ENCODE assay signal across 31 cellular contexts in the genomic region with DNA sequence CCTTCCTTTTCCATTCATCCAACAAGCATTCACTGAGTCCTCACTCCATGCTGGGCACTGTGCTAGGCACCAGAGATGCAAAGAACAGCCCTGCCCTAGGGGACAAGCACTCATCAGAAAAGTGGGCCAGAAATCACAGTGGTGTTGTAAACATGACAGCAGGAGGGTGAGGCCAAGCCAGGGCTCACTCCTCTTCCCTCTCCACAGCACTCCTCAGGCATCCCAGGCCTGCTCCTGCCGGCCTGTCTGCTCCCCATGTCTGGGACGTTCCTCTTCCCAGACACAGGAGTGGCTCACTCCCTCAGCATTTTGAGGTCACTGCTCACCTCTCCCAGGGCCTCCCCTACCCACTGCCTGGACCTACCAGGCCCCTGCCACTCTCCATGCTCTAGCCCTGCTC.
"Had no signal": no experiment of that assay in that cellular context is flagged by ENCODE, and none has a peak within 500 bp of the region (broad histone marks: within the 10 kb centered on the region; RNA-seq: fewer than 3 reads in every experiment).

No MANE protein-coding gene starts in this region.

- H3K4me3 Mint-ChIP-seq: activated B cell treated with CpG ODN at 0.5 μM for 24 hours; activated CD8-positive, alpha-beta memory T cell treated with anti-CD3 and anti-CD28 coated beads, Interleukin-2, amount 10 ng/mL, durations not matched to agents 7 days and 5 days; activated CD8-positive, alpha-beta T cell treated with anti-CD3 and anti-CD28 coated beads, Interleukin-2, amount 10 ng/mL, durations not matched to agents 7 days and 5 days; activated naive CD4-positive, alpha-beta T cell treated with anti-CD3 and anti-CD28 coated beads, Interleukin-2, amount 10 ng/mL, durations not matched to agents 7 days and 5 days; activated naive CD8-positive, alpha-beta T cell treated with anti-CD3 and anti-CD28 coated beads, Interleukin-2, amount 10 ng/mL, durations not matched to agents 7 days and 5 days; brain; effector memory CD8-positive, alpha-beta T cell had no signal

- H3K36me3 ChIP-seq: ascending aorta, breast epithelium, cardiac muscle cell, esophagus squamous epithelium, gastroesophageal sphincter, heart right ventricle had no signal

- H3K27ac Mint-ChIP-seq: activated B cell treated with CpG ODN at 0.5 μM for 24 hours; activated CD8-positive, alpha-beta memory T cell treated with anti-CD3 and anti-CD28 coated beads, Interleukin-2, amount 10 ng/mL, durations not matched to agents 7 days and 5 days; activated CD8-positive, alpha-beta T cell treated with anti-CD3 and anti-CD28 coated beads, Interleukin-2, amount 10 ng/mL, durations not matched to agents 7 days and 5 days; activated naive CD4-positive, alpha-beta T cell treated with anti-CD3 and anti-CD28 coated beads, Interleukin-2, amount 10 ng/mL, durations not matched to agents 7 days and 5 days; activated naive CD8-positive, alpha-beta T cell treated with anti-CD3 and anti-CD28 coated beads, Interleukin-2, amount 10 ng/mL, durations not matched to agents 7 days and 5 days; effector memory CD8-positive, alpha-beta T cell had no signal

- H3K9me3 Mint-ChIP-seq: activated B cell treated with CpG ODN at 0.5 μM for 24 hours; activated naive CD4-positive, alpha-beta T cell treated with anti-CD3 and anti-CD28 coated beads, Interleukin-2, amount 10 ng/mL, durations not matched to agents 7 days and 5 days; activated naive CD4-positive, alpha-beta T cell treated with anti-CD3 and anti-CD28 coated beads, Interleukin-2, amount 50 U/mL, for 72 hours; activated naive CD8-positive, alpha-beta T cell treated with anti-CD3 and anti-CD28 coated beads, Interleukin-2, amount 10 ng/mL, durations not matched to agents 7 days and 5 days; brain; effector memory CD8-positive, alpha-beta T cell had no signal

- ATAC-seq: activated CD4-positive, CD25-positive, alpha-beta regulatory T cell treated with anti-CD3 and anti-CD28 coated beads, Interleukin-2, amount 50 U/mL, for 24 hours; activated CD8-positive, alpha-beta memory T cell treated with anti-CD3 and anti-CD28 coated beads, Interleukin-2, amount 10 ng/mL, durations not matched to agents 7 days and 5 days; activated CD8-positive, alpha-beta T cell treated with anti-CD3 and anti-CD28 coated beads, Interleukin-2, amount 10 ng/mL, durations not matched to agents 7 days and 5 days; activated naive CD4-positive, alpha-beta T cell treated with anti-CD3 and anti-CD28 coated beads, Interleukin-2, amount 50 U/mL, for 72 hours; effector memory CD8-positive, alpha-beta T cell; gastroesophageal sphincter had no signal

- DNase-seq: activated B cell treated with CpG ODN at 0.5 μM for 24 hours; activated CD4-positive, alpha-beta T cell treated with anti-CD3 and anti-CD28 coated beads for 48 hours; activated CD4-positive, alpha-beta T cell treated with anti-CD3 and anti-CD28 coated beads, Interleukin-2, amount 50 U/mL, for 1 hour; activated CD4-positive, alpha-beta T cell treated with anti-CD3 and anti-CD28 coated beads, Interleukin-2, amount 50 U/mL, for 48 hours; activated CD8-positive, alpha-beta memory T cell treated with anti-CD3 and anti-CD28 coated beads, Interleukin-2, amount 10 ng/mL, durations not matched to agents 7 days and 5 days; activated CD8-positive, alpha-beta memory T cell treated with anti-CD3 and anti-CD28 coated beads, Interleukin-2, amount 50 U/mL, for 4 hours; activated CD8-positive, alpha-beta T cell treated with anti-CD3 and anti-CD28 coated beads, Interleukin-2, amount 10 ng/mL, durations not matched to agents 7 days and 5 days; activated gamma-delta T cell; activated naive CD4-positive, alpha-beta T cell; activated naive CD4-positive, alpha-beta T cell treated with anti-CD3 and anti-CD28 coated beads, Interleukin-2, amount 10 ng/mL, durations not matched to agents 7 days and 5 days; activated naive CD8-positive, alpha-beta T cell treated with anti-CD3 and anti-CD28 coated beads, Interleukin-2, amount 10 ng/mL, durations not matched to agents 7 days and 5 days; activated T-cell treated with anti-CD3 and anti-CD28 coated beads, Interleukin-2, amount 50 U/mL, for 1 hour; activated T-cell treated with anti-CD3 and anti-CD28 coated beads, Interleukin-2, amount 50 U/mL, for 48 hours; central memory CD4-positive, alpha-beta T cell; cortex of kidney; dermis blood vessel endothelial cell; effector CD4-positive, alpha-beta T cell; effector memory CD8-positive, alpha-beta T cell; esophagus squamous epithelium; foreskin melanocyte; heart right ventricle; T-helper 2 cell had no signal

- H3K9me3 ChIP-seq: ascending aorta, breast epithelium, esophagus squamous epithelium, gastroesophageal sphincter, heart right ventricle had no signal

- H3K4me3 ChIP-seq: ascending aorta, breast epithelium, cardiac muscle cell, esophagus squamous epithelium, gastroesophageal sphincter, heart right ventricle had no signal

- H3K27ac ChIP-seq: ascending aorta, breast epithelium, cardiac muscle cell, epithelial cell of prostate, esophagus squamous epithelium, gastroesophageal sphincter, heart right ventricle, VCaP had no signal

- H3K36me3 Mint-ChIP-seq: activated CD8-positive, alpha-beta memory T cell treated with anti-CD3 and anti-CD28 coated beads, Interleukin-2, amount 10 ng/mL, durations not matched to agents 7 days and 5 days; activated naive CD4-positive, alpha-beta T cell treated with anti-CD3 and anti-CD28 coated beads, Interleukin-2, amount 10 ng/mL, durations not matched to agents 7 days and 5 days; activated naive CD4-positive, alpha-beta T cell treated with anti-CD3 and anti-CD28 coated beads, Interleukin-2, amount 50 U/mL, for 72 hours; activated naive CD8-positive, alpha-beta T cell treated with anti-CD3 and anti-CD28 coated beads, Interleukin-2, amount 10 ng/mL, durations not matched to agents 7 days and 5 days; brain had no signal

- H3K4me1 ChIP-seq: ascending aorta, breast epithelium had no signal

- H3K27me3 ChIP-seq: ascending aorta, breast epithelium, esophagus squamous epithelium, gastroesophageal sphincter, heart right ventricle had no signal

- H3K4me1 Mint-ChIP-seq: activated B cell treated with CpG ODN at 0.5 μM for 24 hours; activated CD8-positive, alpha-beta memory T cell treated with anti-CD3 and anti-CD28 coated beads, Interleukin-2, amount 10 ng/mL, durations not matched to agents 7 days and 5 days; activated naive CD4-positive, alpha-beta T cell treated with anti-CD3 and anti-CD28 coated beads, Interleukin-2, amount 10 ng/mL, durations not matched to agents 7 days and 5 days; activated naive CD8-positive, alpha-beta T cell treated with anti-CD3 and anti-CD28 coated beads, Interleukin-2, amount 10 ng/mL, durations not matched to agents 7 days and 5 days had no signal
